Comparison of ENCODE assay signal across 11 cellular contexts in the genomic region with DNA sequence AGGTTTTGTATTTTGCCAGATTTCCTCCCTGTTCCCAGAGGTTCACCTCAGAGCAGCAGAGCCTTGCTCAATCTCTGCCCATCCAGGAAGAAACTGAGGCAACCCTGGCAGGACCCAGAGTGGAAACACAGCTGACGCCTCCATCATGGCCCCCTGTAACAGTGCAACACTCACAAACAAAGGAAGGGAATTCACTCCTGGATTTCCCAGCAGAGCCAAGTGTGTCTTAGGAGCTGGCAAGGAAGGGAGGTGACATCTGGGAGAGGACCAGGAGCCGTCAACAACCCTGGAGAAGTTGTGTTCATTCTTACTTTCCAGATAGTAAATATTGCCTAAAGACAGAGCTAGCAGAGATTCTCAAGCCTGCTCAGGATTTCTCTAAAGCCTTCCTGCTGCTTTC.
DNase-seq lines count a peak whose midpoint lies in the region; ATAC-seq, FAIRE-seq and TF ChIP-seq lines count a peak whose summit lies in the region.
"Had no signal": no experiment of that assay in that cellular context is flagged by ENCODE, and none has a peak within 500 bp of the region (broad histone marks: within the 10 kb centered on the region; RNA-seq: fewer than 3 reads in every experiment).

No MANE protein-coding gene starts in this region.

- no peaks in the 10 kb centered on the region for H3K36me3 Mint-ChIP-seq in activated B cell treated with CpG ODN at 0.5 μM for 24 hours (ENCODE audit: low read depth)

- H3K27ac Mint-ChIP-seq in activated B cell treated with CpG ODN at 0.5 μM for 24 hours: peak overlapping the region; percentile 71

- H3K4me3 Mint-ChIP-seq in activated B cell treated with CpG ODN at 0.5 μM for 24 hours: no peak overlapping the region

- TF ChIP-seq CTCF in HCT116 (IDR thresholded peaks at IDR 0.05 in 2 of 3, conservative IDR thresholded peaks at IDR 0.05 in 1 of 3; ENCODE audit: borderline replicate concordance in 1 of 3, insufficient read depth in 1 of 3, low read depth in 2 of 3, low read length in 2 of 3) (no peak), activated B cell treated with CpG ODN at 0.5 μM for 24 hours (IDR thresholded peaks at IDR 0.05) (no peak)

- H2AFZ ChIP-seq in HCT116 (ENCODE audit: low read depth, low read length, poor library complexity, severe bottlenecking): no peak overlapping the region

- intact Hi-C loops in HCT116 (cut with micrococcal nuclease): loop anchor here (5.0 kb wide), 1 partner anchor 88 kb away; no protein-coding TSS in a partner anchor
- intact Hi-C loops in activated B cell treated with CpG ODN at 0.5 μM for 24 hours (cut with micrococcal nuclease): no loop called here

- H3K4me1 Mint-ChIP-seq in activated B cell treated with CpG ODN at 0.5 μM for 24 hours: peaks cover 57% of the 10 kb centered on the region

- H3K4me1 ChIP-seq in HCT116 (ENCODE audit: control insufficient read depth in 1 of 2, insufficient read depth in 2 of 2, low read length in 2 of 2) (peaks cover 94 to 99% of the 10 kb centered on the region in 2 experiments), iPS-15b (ENCODE audit: control insufficient read depth, insufficient read depth, low read length) (peaks cover 28% of the 10 kb centered on the region), skeletal muscle tissue (ENCODE audit: control insufficient read depth in 3 of 3, insufficient read depth in 3 of 3, low read length in 3 of 3) (peaks cover 55 to 60% (median 56%) of the 10 kb centered on the region in 3 donors)

- TSS peak; percentile 64 for BruUV-seq in HCT116 (replicated peaks; lab: Mats Ljungman, UMichigan)

- no peak for TF ChIP-seq POLR2A in HCT116 (IDR thresholded peaks at IDR 0.05; ENCODE audit: borderline replicate concordance, extremely low read depth, insufficient read depth, insufficient read length)

- H3K4me2 ChIP-seq in HCT116 (ENCODE audit: low read length): peak overlapping the region; percentile 93

- no peaks in the 10 kb centered on the region for H3K9me2 ChIP-seq in HCT116 (ENCODE audit: insufficient read depth)

- RAD21 ChIA-PET in HCT116 (lab: Charles Lee; ENCODE audit: low non-redundant PET in 1 of 2, low total read pairs in 2 of 2, uncharacterized antibody in 2 of 2, unreplicated experiment in 2 of 2): interaction anchor here in 1 of 2 experiments (0.7 kb wide), 1 partner anchor 134 kb away, joined by 3 read pairs; no protein-coding TSS in a partner anchor

- H3K4me3 ChIP-seq in HCT116 (replicated peaks in 1 of 2; ENCODE audit: low read depth in 1 of 2, low read length in 2 of 2): no peak overlapping the region
- no peak overlapping the region for H3K4me3 ChIP-seq in iPS-15b (ENCODE audit: low read depth, low read length)
- H3K4me3 ChIP-seq in skeletal muscle tissue (ENCODE audit: low read length in 3 of 3): no peak overlapping the region

- CTCF ChIA-PET in HCT116 (lab: Charles Lee): no interaction called here
- CTCF ChIA-PET in activated B cell treated with CpG ODN at 0.5 μM for 24 hours (lab: Charles Lee): no interaction called here

- no peak for TF ChIP-seq RAD21 in HCT116 (IDR thresholded peaks at IDR 0.05; ENCODE audit: low read depth)

- FAIRE-seq in frontal cortex (lab: Jason Lieb, UNC): no peak
- FAIRE-seq: colon had no signal

- H4K20me1 ChIP-seq in HCT116 (ENCODE audit: insufficient read depth): no peaks in the 10 kb centered on the region

- H3K36me3 ChIP-seq in HCT116 (ENCODE audit: control insufficient read depth in 1 of 2, insufficient read depth in 2 of 2, low read length in 2 of 2) (no peaks in the 10 kb centered on the region), iPS-15b (ENCODE audit: control insufficient read depth, insufficient read depth, low read length) (no peaks in the 10 kb centered on the region), skeletal muscle tissue (ENCODE audit: control insufficient read depth in 3 of 3, insufficient read depth in 3 of 3, low read length in 3 of 3) (no peaks in the 10 kb centered on the region)

- ATAC-seq in HCT116: no peak
- ATAC-seq in activated B cell treated with CpG ODN at 0.5 μM for 24 hours (ENCODE audit: low read depth): no peak
- ATAC-seq: left lobe of liver had no signal

- H3K9ac ChIP-seq in HCT116 (ENCODE audit: low read length): peak overlapping the region; percentile 78
- peak overlapping the region; percentile 65 for H3K9ac ChIP-seq in iPS-15b (ENCODE audit: low read depth, low read length)
- H3K9ac ChIP-seq in skeletal muscle tissue (ENCODE audit: low read depth in 1 of 3, low read length in 3 of 3): peak overlapping the region; percentile 47 to 88 (median 69)

- POLR2A ChIA-PET in HCT116 (lab: Charles Lee) (interaction anchor here (1.2 to 2.5 kb wide), 4 partner anchors 50 to 86 kb away, joined by 3 to 15 read pairs (median 6); no protein-coding TSS in a partner anchor), activated B cell treated with CpG ODN at 0.5 μM for 24 hours (lab: Charles Lee) (interaction anchor here (0.9 to 4.3 kb wide), 5 partner anchors 23 to 86 kb away, joined by 3 to 88 read pairs (median 5); partner anchors contain the start of gene IRF2BPL)

- no peaks in the 10 kb centered on the region for H3K9me3 Mint-ChIP-seq in activated B cell treated with CpG ODN at 0.5 μM for 24 hours

- H3K9me3 ChIP-seq in HCT116 (ENCODE audit: control insufficient read depth in 1 of 2, insufficient read depth in 1 of 2, low read depth in 1 of 2, low read length in 2 of 2): no peaks in the 10 kb centered on the region
- H3K9me3 ChIP-seq in iPS-15b (ENCODE audit: control insufficient read depth, insufficient read depth, low read length): no peaks in the 10 kb centered on the region
- H3K9me3 ChIP-seq in skeletal muscle tissue (ENCODE audit: control insufficient read depth in 3 of 3, low read length in 3 of 3): no peaks in the 10 kb centered on the region

- H3K27me3 Mint-ChIP-seq in activated B cell treated with CpG ODN at 0.5 μM for 24 hours: no peaks in the 10 kb centered on the region

- H3K27ac ChIP-seq in HCT116 (ENCODE audit: low read depth, low read length) (peak overlapping the region; percentile 100), skeletal muscle tissue (ENCODE audit: low read depth, low read length) (peak overlapping the region; percentile 95)

- H3K79me2 ChIP-seq in HCT116 (ENCODE audit: insufficient read depth, low read length): no peaks in the 10 kb centered on the region

- no peak for DNase-seq in HCT116 (ENCODE audit: low read depth, low spot score)
- no peak for DNase-seq in activated B cell treated with CpG ODN at 0.5 μM for 24 hours
- DNase-seq in AG08395 (ENCODE audit: low spot score): no peak
- no peak for DNase-seq in OCI-M2 (lab: John Stamatoyannopoulos, UW; ENCODE audit: unreplicated experiment)
- DNase-seq in frontal cortex (ENCODE audit: low spot score in 2 of 2): no peak
- DNase-seq in stimulated activated CD4-positive, alpha-beta T cell treated with anti-CD3 and anti-CD28 coated beads, Interleukin-2, amount 100 ng/mL, for 24 hours: no peak
- DNase-seq: NCI-H1694 treated with DMSO at 0.1 percent for 48 hours had no signal

- H3K27me3 ChIP-seq in HCT116 (ENCODE audit: insufficient read depth, low read length) (no peaks in the 10 kb centered on the region), iPS-15b (ENCODE audit: control insufficient read depth, insufficient read depth, low read length) (no peaks in the 10 kb centered on the region), skeletal muscle tissue (ENCODE audit: control insufficient read depth in 3 of 3, insufficient read depth in 3 of 3, low read length in 3 of 3) (no peaks in the 10 kb centered on the region)

TF ChIP-seq in HCT116, 20 proteins besides CTCF, POLR2A, EP300 and RAD21:
- TF ChIP-seq, protein P1, sequence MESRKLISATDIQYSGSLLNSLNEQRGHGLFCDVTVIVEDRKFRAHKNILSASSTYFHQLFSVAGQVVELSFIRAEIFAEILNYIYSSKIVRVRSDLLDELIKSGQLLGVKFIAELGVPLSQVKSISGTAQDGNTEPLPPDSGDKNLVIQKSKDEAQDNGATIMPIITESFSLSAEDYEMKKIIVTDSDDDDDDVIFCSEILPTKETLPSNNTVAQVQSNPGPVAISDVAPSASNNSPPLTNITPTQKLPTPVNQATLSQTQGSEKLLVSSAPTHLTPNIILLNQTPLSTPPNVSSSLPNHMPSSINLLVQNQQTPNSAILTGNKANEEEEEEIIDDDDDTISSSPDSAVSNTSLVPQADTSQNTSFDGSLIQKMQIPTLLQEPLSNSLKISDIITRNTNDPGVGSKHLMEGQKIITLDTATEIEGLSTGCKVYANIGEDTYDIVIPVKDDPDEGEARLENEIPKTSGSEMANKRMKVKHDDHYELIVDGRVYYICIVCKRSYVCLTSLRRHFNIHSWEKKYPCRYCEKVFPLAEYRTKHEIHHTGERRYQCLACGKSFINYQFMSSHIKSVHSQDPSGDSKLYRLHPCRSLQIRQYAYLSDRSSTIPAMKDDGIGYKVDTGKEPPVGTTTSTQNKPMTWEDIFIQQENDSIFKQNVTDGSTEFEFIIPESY (IDR thresholded peaks at IDR 0.05; ENCODE audit: extremely low read depth, insufficient replicate concordance, low read length): no peak
- TF ChIP-seq ELF1 (IDR thresholded peaks at IDR 0.05; ENCODE audit: borderline replicate concordance, low read depth): no peak
- TF ChIP-seq EZH2phosphoT487 (IDR thresholded peaks at IDR 0.05; ENCODE audit: borderline replicate concordance): no peak
- no peak for TF ChIP-seq YY1 (IDR thresholded peaks at IDR 0.05; ENCODE audit: extremely low read depth, insufficient replicate concordance, low read depth, low read length)
- no peak for TF ChIP-seq CBX3 (IDR thresholded peaks at IDR 0.05; ENCODE audit: low read depth)
- TF ChIP-seq ZFX (IDR thresholded peaks at IDR 0.05): no peak
- TF ChIP-seq SIN3A (IDR thresholded peaks at IDR 0.05; ENCODE audit: low read depth): no peak
- TF ChIP-seq, protein P2, sequence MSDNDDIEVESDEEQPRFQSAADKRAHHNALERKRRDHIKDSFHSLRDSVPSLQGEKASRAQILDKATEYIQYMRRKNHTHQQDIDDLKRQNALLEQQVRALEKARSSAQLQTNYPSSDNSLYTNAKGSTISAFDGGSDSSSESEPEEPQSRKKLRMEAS (IDR thresholded peaks at IDR 0.05): no peak
- TF ChIP-seq EGR1 (IDR thresholded peaks at IDR 0.05; ENCODE audit: low read depth): no peak
- TF ChIP-seq TCF7L2 (IDR thresholded peaks at IDR 0.05; ENCODE audit: borderline replicate concordance, extremely low read depth, insufficient read depth, insufficient read length): no peak
- TF ChIP-seq, protein P3, sequence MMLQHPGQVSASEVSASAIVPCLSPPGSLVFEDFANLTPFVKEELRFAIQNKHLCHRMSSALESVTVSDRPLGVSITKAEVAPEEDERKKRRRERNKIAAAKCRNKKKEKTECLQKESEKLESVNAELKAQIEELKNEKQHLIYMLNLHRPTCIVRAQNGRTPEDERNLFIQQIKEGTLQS (IDR thresholded peaks at IDR 0.05): no peak
- TF ChIP-seq EZH2 (IDR thresholded peaks at IDR 0.05): no peak
- no peak for TF ChIP-seq ZNF274 (IDR thresholded peaks at IDR 0.05; ENCODE audit: low read depth, low read length)
